25 cellular contexts compared by ENCODE assay signal in the genomic region with DNA sequence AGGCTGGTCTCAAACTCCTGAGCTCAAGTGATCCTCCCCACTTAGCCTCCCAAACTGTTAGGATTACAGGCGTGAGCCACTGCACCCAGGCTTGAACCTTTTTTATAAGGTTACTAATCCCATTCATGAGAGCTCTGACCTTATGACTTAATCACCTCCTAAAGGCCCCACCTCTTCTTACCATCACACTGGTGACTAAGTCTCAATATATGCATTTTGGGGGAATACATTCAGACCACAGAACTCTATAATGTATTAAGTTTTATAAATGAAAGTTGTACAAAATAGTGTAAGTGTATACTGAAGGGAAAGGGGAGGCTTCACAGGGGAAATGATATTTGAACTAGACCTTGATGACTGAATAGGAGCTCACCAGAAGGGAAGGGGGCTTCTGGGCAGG. TPM values are rescaled to one million over a fixed set of nuclear protein-coding genes. Genes with fewer than 3 reads are reported as not detected.
DNase-seq lines count a peak whose midpoint lies in the region; ATAC-seq, FAIRE-seq and TF ChIP-seq lines count a peak whose summit lies in the region.
"Had no signal": no experiment of that assay in that cellular context is flagged by ENCODE, and none has a peak within 500 bp of the region (broad histone marks: within the 10 kb centered on the region; RNA-seq: fewer than 3 reads in every experiment).

No MANE protein-coding gene starts in this region.

- H2AFZ ChIP-seq in astrocyte (ENCODE audit: low read depth, low read length): no peak overlapping the region

- H3K9me3 Mint-ChIP-seq in astrocyte (ENCODE audit: unreplicated experiment): peaks cover 3% of the 10 kb centered on the region
- peaks cover 0 to 2% of the 10 kb centered on the region in 2 donors for H3K9me3 Mint-ChIP-seq in activated T-cell treated with anti-CD3 and anti-CD28 coated beads, Interleukin-2, amount 50 U/mL, for 72 hours
- H3K9me3 Mint-ChIP-seq: activated CD4-positive, alpha-beta memory T cell treated with anti-CD3 and anti-CD28 coated beads for 36 hours had no signal

- no peak for ATAC-seq in activated T-cell treated with anti-CD3 and anti-CD28 coated beads, Interleukin-2, amount 50 U/mL, for 72 hours (replicated peaks in 1 of 2)
- ATAC-seq: K562, lower lobe of right lung had no signal

- H3K4me1 Mint-ChIP-seq in astrocyte (ENCODE audit: low read depth, unreplicated experiment): peaks cover 23% of the 10 kb centered on the region
- H3K4me1 Mint-ChIP-seq in activated T-cell treated with anti-CD3 and anti-CD28 coated beads, Interleukin-2, amount 50 U/mL, for 72 hours (ENCODE audit: low read depth): peaks cover 14% of the 10 kb centered on the region
- H3K4me1 Mint-ChIP-seq: CD14-positive monocyte had no signal

- H4K20me1 ChIP-seq in astrocyte (ENCODE audit: insufficient read depth, low read length): no peaks in the 10 kb centered on the region

- H3K27ac Mint-ChIP-seq in astrocyte (ENCODE audit: unreplicated experiment): peak overlapping the region; percentile 50
- H3K27ac Mint-ChIP-seq in activated T-cell treated with anti-CD3 and anti-CD28 coated beads, Interleukin-2, amount 50 U/mL, for 72 hours: no peak overlapping the region
- H3K27ac Mint-ChIP-seq: activated CD4-positive, alpha-beta memory T cell treated with anti-CD3 and anti-CD28 coated beads for 36 hours; H9 had no signal

- H3K36me3 Mint-ChIP-seq in astrocyte (ENCODE audit: low read depth, unreplicated experiment): no peaks in the 10 kb centered on the region
- H3K36me3 Mint-ChIP-seq in activated T-cell treated with anti-CD3 and anti-CD28 coated beads, Interleukin-2, amount 50 U/mL, for 72 hours (ENCODE audit: insufficient read depth in 2 of 2): no peaks in the 10 kb centered on the region
- H3K36me3 Mint-ChIP-seq: CD14-positive monocyte had no signal

- no peaks in the 10 kb centered on the region for H3K36me3 ChIP-seq in astrocyte (ENCODE audit: insufficient read depth, low read length)
- no peaks in the 10 kb centered on the region for H3K36me3 ChIP-seq in H7 (replicated peaks; ENCODE audit: control insufficient read depth, insufficient read depth, low read length)
- H3K36me3 ChIP-seq: lower lobe of right lung, prostate gland had no signal

- H3K79me2 ChIP-seq in astrocyte (ENCODE audit: insufficient read depth, low read length): no peaks in the 10 kb centered on the region

- no peak for FAIRE-seq in astrocyte (lab: Jason Lieb, UNC)
- FAIRE-seq: frontal cortex, K562 had no signal

- no peak overlapping the region for H3K27ac ChIP-seq in astrocyte (ENCODE audit: low read depth, low read length)
- H3K27ac ChIP-seq: lower lobe of right lung, prostate gland had no signal

- DNase-seq in EH (ENCODE audit: low read depth) (peak; percentile 71), M059J (ENCODE audit: low read depth) (peak; percentile 40), astrocyte (ENCODE audit: low read depth) (peak; percentile 37), kidney tubule cell (ENCODE audit: low spot score) (peak; percentile 57), H7 (no peak), OCI-M1 (lab: John Stamatoyannopoulos, UW) (no peak), NCI-H1930 (lab: John Stamatoyannopoulos, UW) (no peak)
- DNase-seq in activated T-cell treated with anti-CD3 and anti-CD28 coated beads, Interleukin-2, amount 50 U/mL, for 72 hours: no peak
- DNase-seq: activated CD4-positive, alpha-beta memory T cell treated with anti-CD3 and anti-CD28 coated beads for 36 hours; activated CD4-positive, CD25-positive, alpha-beta regulatory T cell; activated naive CD4-positive, alpha-beta T cell; amygdala; caudate nucleus; GDM1; H9; hypothalamus; islet precursor cell; lower lobe of right lung; NCI-H1694 treated with DMSO at 0.1 percent for 48 hours; NCI-H774; substantia nigra had no signal

- no peak overlapping the region for H3K4me3 Mint-ChIP-seq in astrocyte (ENCODE audit: unreplicated experiment)
- no peak overlapping the region for H3K4me3 Mint-ChIP-seq in activated T-cell treated with anti-CD3 and anti-CD28 coated beads, Interleukin-2, amount 50 U/mL, for 72 hours
- H3K4me3 Mint-ChIP-seq: activated CD4-positive, alpha-beta memory T cell treated with anti-CD3 and anti-CD28 coated beads for 36 hours; H9 had no signal

- no peak overlapping the region for H3K9ac ChIP-seq in astrocyte (ENCODE audit: low read length)

- no peaks in the 10 kb centered on the region for H3K27me3 Mint-ChIP-seq in astrocyte (ENCODE audit: low read depth, unreplicated experiment)
- peaks cover 7% of the 10 kb centered on the region for H3K27me3 Mint-ChIP-seq in activated T-cell treated with anti-CD3 and anti-CD28 coated beads, Interleukin-2, amount 50 U/mL, for 72 hours (ENCODE audit: low read depth)

- H3K27me3 ChIP-seq in astrocyte (ENCODE audit: insufficient read depth, low read length): no peaks in the 10 kb centered on the region
- no peaks in the 10 kb centered on the region for H3K27me3 ChIP-seq in H7 (ENCODE audit: control insufficient read depth, insufficient read depth, low read length)

- no peak for TF ChIP-seq CTCF in astrocyte (IDR thresholded peaks at IDR 0.05; ENCODE audit: insufficient read depth, low read depth, low read length)

- H3K4me2 ChIP-seq in astrocyte (ENCODE audit: low read length): peak overlapping the region; percentile 13

- H3K4me3 ChIP-seq in astrocyte (ENCODE audit: insufficient read depth, low read depth, low read length) (no peak overlapping the region), H7 (ENCODE audit: insufficient read depth, low read depth, low read length) (no peak overlapping the region)
- H3K4me3 ChIP-seq: K562, lower lobe of right lung, prostate gland had no signal

- H3K4me1 ChIP-seq in astrocyte (ENCODE audit: insufficient read depth, low read length): peaks cover 30% of the 10 kb centered on the region
- H3K4me1 ChIP-seq: lower lobe of right lung, prostate gland had no signal

- H3K9me3 ChIP-seq in astrocyte (ENCODE audit: insufficient read depth, low read depth, low read length): no peaks in the 10 kb centered on the region
- H3K9me3 ChIP-seq: lower lobe of right lung, prostate gland had no signal

RNA-seq across cellular contexts. Expression of gene RBFOX2, which starts 28.4 kb away (rescaled TPM):
- total RNA-seq in M059J (2014; rRNA removed; shearing (Covaris generic)): 59.6 and 78.5 TPM in 2 replicates
- total RNA-seq in astrocyte: 169 and 177 TPM in 2 replicates
- 77.7 and 87.2 TPM in 2 replicates for total RNA-seq in H7 (2014; rRNA removed; shearing (Covaris generic))
- 1 to 10 TPM; 2.3 to 4.4 TPM for total RNA-seq in activated T-cell treated with anti-CD3 and anti-CD28 coated beads, Interleukin-2, amount 50 U/mL, for 72 hours

Comparison
In these comparisons a context has a peak if more than half of its experiments do, and no peak if none do; other contexts are left out.
1. DNase-seq: peak in EH (single experiment), M059J (single experiment), astrocyte (single experiment) and kidney tubule cell (single experiment); none in H7 (single experiment), OCI-M1 (single experiment), NCI-H1930 (0 of 2) and activated T-cell treated with anti-CD3 and anti-CD28 coated beads, Interleukin-2, amount 50 U/mL, for 72 hours (0 of 2).
2. RNA of gene RBFOX2, which starts 28.4 kb away (total RNA-seq): 169 to 177 TPM in astrocyte, 59.6 to 78.5 TPM in M059J and 77.7 to 87.2 TPM in H7; 2.3 to 4.4 TPM in activated T-cell treated with anti-CD3 and anti-CD28 coated beads, Interleukin-2, amount 50 U/mL, for 72 hours; every median in the first group is over 10 times any median in the second.